In the genomic region with DNA sequence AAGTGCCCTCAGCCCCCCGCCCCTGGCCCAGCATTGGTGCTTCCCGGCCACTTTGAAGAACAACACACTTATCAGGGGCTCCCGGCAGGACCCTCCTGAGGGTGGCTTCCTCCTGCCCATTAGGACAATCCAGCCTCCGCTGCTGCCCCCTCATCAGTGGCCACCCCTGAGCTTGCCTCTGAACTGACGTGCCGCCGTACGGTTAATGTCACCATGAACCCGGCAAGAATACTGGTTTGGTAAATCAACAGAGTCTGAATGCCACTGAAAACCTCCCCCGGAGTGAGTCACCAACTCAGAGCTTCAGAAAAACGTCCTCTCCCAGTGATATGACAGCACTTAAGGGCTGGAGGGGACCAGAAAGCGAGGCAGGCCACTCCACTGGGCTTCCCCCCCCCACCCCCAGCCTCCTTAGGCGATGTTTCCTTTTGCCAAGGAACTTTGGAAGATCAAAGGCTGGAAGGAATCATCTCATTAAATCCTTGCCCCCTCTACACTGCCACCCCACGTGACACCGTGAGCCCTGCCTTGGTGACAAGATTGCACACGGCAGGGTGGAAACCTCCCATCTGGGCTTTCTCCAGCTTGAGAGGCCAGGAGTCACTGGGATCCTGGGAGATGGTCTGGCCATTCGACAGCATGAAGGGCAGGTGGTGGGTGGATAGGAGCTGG, we compare ENCODE assay signal across 1 cellular context.
TF ChIP-seq lines count a peak whose summit lies in the region.

No MANE protein-coding gene starts in this region.

TF ChIP-seq in K562, 482 proteins besides CTCF, POLR2A, EP300 and RAD21 (continued from another document and continues in another):
- TF ChIP-seq, protein P1, sequence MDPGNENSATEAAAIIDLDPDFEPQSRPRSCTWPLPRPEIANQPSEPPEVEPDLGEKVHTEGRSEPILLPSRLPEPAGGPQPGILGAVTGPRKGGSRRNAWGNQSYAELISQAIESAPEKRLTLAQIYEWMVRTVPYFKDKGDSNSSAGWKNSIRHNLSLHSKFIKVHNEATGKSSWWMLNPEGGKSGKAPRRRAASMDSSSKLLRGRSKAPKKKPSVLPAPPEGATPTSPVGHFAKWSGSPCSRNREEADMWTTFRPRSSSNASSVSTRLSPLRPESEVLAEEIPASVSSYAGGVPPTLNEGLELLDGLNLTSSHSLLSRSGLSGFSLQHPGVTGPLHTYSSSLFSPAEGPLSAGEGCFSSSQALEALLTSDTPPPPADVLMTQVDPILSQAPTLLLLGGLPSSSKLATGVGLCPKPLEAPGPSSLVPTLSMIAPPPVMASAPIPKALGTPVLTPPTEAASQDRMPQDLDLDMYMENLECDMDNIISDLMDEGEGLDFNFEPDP (CRISPR knock-in tag; IDR thresholded peaks at IDR 0.05), result no peak
- no peak for TF ChIP-seq SOX6 (IDR thresholded peaks at IDR 0.05)
- TF ChIP-seq JUND (IDR thresholded peaks at IDR 0.05; ENCODE audit: borderline replicate concordance, low read depth, low read length), result peak; percentile 91
- peak; percentile 57; the same call in 1 of the 3 replicates for TF ChIP-seq JUND (tag; IDR thresholded peaks at IDR 0.05; ENCODE audit: borderline replicate concordance, low read depth, low read length)
- 0 out of 2 replicates have a peak, but pooled peaks have one; percentile 9 for TF ChIP-seq CBFA2T2 (conservative IDR thresholded peaks at IDR 0.05)
- TF ChIP-seq CCNT2 (IDR thresholded peaks at IDR 0.05; ENCODE audit: borderline replicate concordance, extremely low read depth, insufficient read length, low read depth, low read length), result no peak
- no peak for TF ChIP-seq PML (IDR thresholded peaks at IDR 0.05; ENCODE audit: low read length)
- no peak for TF ChIP-seq FOXJ3 (CRISPR knock-in tag; IDR thresholded peaks at IDR 0.05)
- peak; percentile 88 for TF ChIP-seq FOSL1 (tag; conservative IDR thresholded peaks at IDR 0.05)
- no peak for TF ChIP-seq ZNF347 (CRISPR knock-in tag; IDR thresholded peaks at IDR 0.05; ENCODE audit: low read depth)
- TF ChIP-seq, protein P2, sequence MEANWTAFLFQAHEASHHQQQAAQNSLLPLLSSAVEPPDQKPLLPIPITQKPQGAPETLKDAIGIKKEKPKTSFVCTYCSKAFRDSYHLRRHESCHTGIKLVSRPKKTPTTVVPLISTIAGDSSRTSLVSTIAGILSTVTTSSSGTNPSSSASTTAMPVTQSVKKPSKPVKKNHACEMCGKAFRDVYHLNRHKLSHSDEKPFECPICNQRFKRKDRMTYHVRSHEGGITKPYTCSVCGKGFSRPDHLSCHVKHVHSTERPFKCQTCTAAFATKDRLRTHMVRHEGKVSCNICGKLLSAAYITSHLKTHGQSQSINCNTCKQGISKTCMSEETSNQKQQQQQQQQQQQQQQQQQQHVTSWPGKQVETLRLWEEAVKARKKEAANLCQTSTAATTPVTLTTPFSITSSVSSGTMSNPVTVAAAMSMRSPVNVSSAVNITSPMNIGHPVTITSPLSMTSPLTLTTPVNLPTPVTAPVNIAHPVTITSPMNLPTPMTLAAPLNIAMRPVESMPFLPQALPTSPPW (CRISPR knock-in tag; IDR thresholded peaks at IDR 0.05), result peak; percentile 28; the same call in 1 of the 2 replicates
- TF ChIP-seq, protein P3, sequence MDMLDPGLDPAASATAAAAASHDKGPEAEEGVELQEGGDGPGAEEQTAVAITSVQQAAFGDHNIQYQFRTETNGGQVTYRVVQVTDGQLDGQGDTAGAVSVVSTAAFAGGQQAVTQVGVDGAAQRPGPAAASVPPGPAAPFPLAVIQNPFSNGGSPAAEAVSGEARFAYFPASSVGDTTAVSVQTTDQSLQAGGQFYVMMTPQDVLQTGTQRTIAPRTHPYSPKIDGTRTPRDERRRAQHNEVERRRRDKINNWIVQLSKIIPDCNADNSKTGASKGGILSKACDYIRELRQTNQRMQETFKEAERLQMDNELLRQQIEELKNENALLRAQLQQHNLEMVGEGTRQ (CRISPR knock-in tag; IDR thresholded peaks at IDR 0.05), result peak; percentile 63
- no peak for TF ChIP-seq ERF (CRISPR knock-in tag; IDR thresholded peaks at IDR 0.05)
- TF ChIP-seq, protein P4, sequence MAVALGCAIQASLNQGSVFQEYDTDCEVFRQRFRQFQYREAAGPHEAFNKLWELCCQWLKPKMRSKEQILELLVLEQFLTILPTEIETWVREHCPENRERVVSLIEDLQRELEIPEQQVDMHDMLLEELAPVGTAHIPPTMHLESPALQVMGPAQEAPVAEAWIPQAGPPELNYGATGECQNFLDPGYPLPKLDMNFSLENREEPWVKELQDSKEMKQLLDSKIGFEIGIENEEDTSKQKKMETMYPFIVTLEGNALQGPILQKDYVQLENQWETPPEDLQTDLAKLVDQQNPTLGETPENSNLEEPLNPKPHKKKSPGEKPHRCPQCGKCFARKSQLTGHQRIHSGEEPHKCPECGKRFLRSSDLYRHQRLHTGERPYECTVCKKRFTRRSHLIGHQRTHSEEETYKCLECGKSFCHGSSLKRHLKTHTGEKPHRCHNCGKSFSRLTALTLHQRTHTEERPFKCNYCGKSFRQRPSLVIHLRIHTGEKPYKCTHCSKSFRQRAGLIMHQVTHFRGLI (CRISPR knock-in tag; IDR thresholded peaks at IDR 0.05), result no peak
- no peak for TF ChIP-seq NCOA4 (IDR thresholded peaks at IDR 0.05; ENCODE audit: partially characterized antibody)
- TF ChIP-seq, protein P5, sequence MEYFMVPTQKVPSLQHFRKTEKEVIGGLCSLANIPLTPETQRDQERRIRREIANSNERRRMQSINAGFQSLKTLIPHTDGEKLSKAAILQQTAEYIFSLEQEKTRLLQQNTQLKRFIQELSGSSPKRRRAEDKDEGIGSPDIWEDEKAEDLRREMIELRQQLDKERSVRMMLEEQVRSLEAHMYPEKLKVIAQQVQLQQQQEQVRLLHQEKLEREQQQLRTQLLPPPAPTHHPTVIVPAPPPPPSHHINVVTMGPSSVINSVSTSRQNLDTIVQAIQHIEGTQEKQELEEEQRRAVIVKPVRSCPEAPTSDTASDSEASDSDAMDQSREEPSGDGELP (CRISPR knock-in tag; IDR thresholded peaks at IDR 0.05; ENCODE audit: borderline replicate concordance), result no peak
- TF ChIP-seq SIRT6 (IDR thresholded peaks at IDR 0.05; ENCODE audit: low read depth, low read length), result no peak
- TF ChIP-seq, protein P6, sequence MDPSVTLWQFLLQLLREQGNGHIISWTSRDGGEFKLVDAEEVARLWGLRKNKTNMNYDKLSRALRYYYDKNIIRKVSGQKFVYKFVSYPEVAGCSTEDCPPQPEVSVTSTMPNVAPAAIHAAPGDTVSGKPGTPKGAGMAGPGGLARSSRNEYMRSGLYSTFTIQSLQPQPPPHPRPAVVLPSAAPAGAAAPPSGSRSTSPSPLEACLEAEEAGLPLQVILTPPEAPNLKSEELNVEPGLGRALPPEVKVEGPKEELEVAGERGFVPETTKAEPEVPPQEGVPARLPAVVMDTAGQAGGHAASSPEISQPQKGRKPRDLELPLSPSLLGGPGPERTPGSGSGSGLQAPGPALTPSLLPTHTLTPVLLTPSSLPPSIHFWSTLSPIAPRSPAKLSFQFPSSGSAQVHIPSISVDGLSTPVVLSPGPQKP (CRISPR knock-in tag; IDR thresholded peaks at IDR 0.05), result no peak
- TF ChIP-seq GATA2 (CRISPR knock-in tag; IDR thresholded peaks at IDR 0.05), result no peak
- no peak for TF ChIP-seq STAT6 (CRISPR knock-in tag; IDR thresholded peaks at IDR 0.05)
- TF ChIP-seq, protein P7, sequence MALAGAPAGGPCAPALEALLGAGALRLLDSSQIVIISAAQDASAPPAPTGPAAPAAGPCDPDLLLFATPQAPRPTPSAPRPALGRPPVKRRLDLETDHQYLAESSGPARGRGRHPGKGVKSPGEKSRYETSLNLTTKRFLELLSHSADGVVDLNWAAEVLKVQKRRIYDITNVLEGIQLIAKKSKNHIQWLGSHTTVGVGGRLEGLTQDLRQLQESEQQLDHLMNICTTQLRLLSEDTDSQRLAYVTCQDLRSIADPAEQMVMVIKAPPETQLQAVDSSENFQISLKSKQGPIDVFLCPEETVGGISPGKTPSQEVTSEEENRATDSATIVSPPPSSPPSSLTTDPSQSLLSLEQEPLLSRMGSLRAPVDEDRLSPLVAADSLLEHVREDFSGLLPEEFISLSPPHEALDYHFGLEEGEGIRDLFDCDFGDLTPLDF (CRISPR knock-in tag; IDR thresholded peaks at IDR 0.05), result no peak
- no peak for TF ChIP-seq ZNF197 (CRISPR knock-in tag; IDR thresholded peaks at IDR 0.05; ENCODE audit: low read depth)
- no peak for TF ChIP-seq CHD4 (IDR thresholded peaks at IDR 0.05; ENCODE audit: insufficient read depth, insufficient replicate concordance, low read depth, low read length, poor library complexity, severe bottlenecking)
- no peak for TF ChIP-seq ZNF217 (CRISPR knock-in tag; IDR thresholded peaks at IDR 0.05)
- no peak for TF ChIP-seq ARID3B (CRISPR knock-in tag; IDR thresholded peaks at IDR 0.05; ENCODE audit: borderline replicate concordance)
- TF ChIP-seq ARID3A (IDR thresholded peaks at IDR 0.05; ENCODE audit: borderline replicate concordance, low read depth, low read length), result no peak
- no peak for TF ChIP-seq NFE2 (IDR thresholded peaks at IDR 0.05; ENCODE audit: low read depth)
- no peak for TF ChIP-seq UBTF (IDR thresholded peaks at IDR 0.05; ENCODE audit: borderline replicate concordance in 1 of 2, low read depth in 2 of 2, low read length in 2 of 2)
- TF ChIP-seq ZBTB7A (IDR thresholded peaks at IDR 0.05; ENCODE audit: borderline replicate concordance, control insufficient read depth, low read depth, low read length), result peak; percentile 29; the same call in 1 of the 2 replicates
- TF ChIP-seq CEBPB (tag; IDR thresholded peaks at IDR 0.05), result no peak
- peak; percentile 62 for TF ChIP-seq SMARCA4 (IDR thresholded peaks at IDR 0.05)
- no peak for TF ChIP-seq HMGN3 (IDR thresholded peaks at IDR 0.05; ENCODE audit: borderline replicate concordance, extremely low read depth, insufficient read length, low read depth, low read length)
- TF ChIP-seq KDM1A (IDR thresholded peaks at IDR 0.05), result peak in 1 of 2 experiments; percentile 17; a peak in 1 of 4 replicates
- TF ChIP-seq BCL6 (CRISPR knock-in tag; IDR thresholded peaks at IDR 0.05), result no peak
- 0 out of 2 replicates have a peak, but pooled peaks have one; percentile 17 for TF ChIP-seq ZBTB34 (CRISPR knock-in tag; IDR thresholded peaks at IDR 0.05)
- no peak for TF ChIP-seq CBX3 (IDR thresholded peaks at IDR 0.05; ENCODE audit: borderline replicate concordance in 1 of 2, low read length in 2 of 2)
- no peak for TF ChIP-seq CBX1 (IDR thresholded peaks at IDR 0.05; ENCODE audit: low read depth)
- no peak for TF ChIP-seq ZC3H8 (IDR thresholded peaks at IDR 0.05)
